Comparison of ENCODE assay signal across 9 cellular contexts in genomic region chr7:156612930-156613329, GRCh38. TPM values are rescaled to one million over a fixed set of nuclear protein-coding genes. Genes with fewer than 3 reads are reported as not detected.
A peak's percentile ranks its signal among the peaks of the same experiment; 100 is the strongest.
DNase-seq lines count a peak whose midpoint lies in the region; ATAC-seq and TF ChIP-seq lines count a peak whose summit lies in the region.
"Had no signal": no experiment of that assay in that cellular context is flagged by ENCODE, and none has a peak within 500 bp of the region (broad histone marks: within the 10 kb centered on the region; RNA-seq: fewer than 3 reads in every experiment).

No MANE protein-coding gene starts in this region.

- peak overlapping the region; percentile 69 for H3K27ac Mint-ChIP-seq in activated naive CD8-positive, alpha-beta T cell treated with anti-CD3 and anti-CD28 coated beads, Interleukin-2, amount 10 ng/mL, durations not matched to agents 7 days and 5 days
- H3K27ac Mint-ChIP-seq in WTC11: no peak overlapping the region; the same call in 1 of the 2 replicates

- CTCF ChIA-PET in WTC11 (lab: Charles Lee): interaction anchor here (1.3 kb wide), 1 partner anchor 53 kb away, joined by 3 read pairs; no protein-coding TSS in a partner anchor

- H3K36me3 Mint-ChIP-seq in activated naive CD8-positive, alpha-beta T cell treated with anti-CD3 and anti-CD28 coated beads, Interleukin-2, amount 10 ng/mL, durations not matched to agents 7 days and 5 days: peaks cover 3% of the 10 kb centered on the region
- H3K36me3 Mint-ChIP-seq in WTC11: no peaks in the 10 kb centered on the region

- ATAC-seq in HG02623 (IDR thresholded peaks at IDR 0.05; ENCODE audit: unreplicated experiment) (peak; percentile 53), WTC11 (no peak)
- ATAC-seq in activated naive CD8-positive, alpha-beta T cell treated with anti-CD3 and anti-CD28 coated beads, Interleukin-2, amount 10 ng/mL, durations not matched to agents 7 days and 5 days (ENCODE audit: low read depth): peak; percentile 99
- ATAC-seq: sciatic nerve had no signal

- POLR2A ChIA-PET in activated naive CD8-positive, alpha-beta T cell treated with anti-CD3 and anti-CD28 coated beads, Interleukin-2, amount 10 ng/mL, durations not matched to agents 7 days and 5 days (lab: Charles Lee): interaction anchor here (2.5 kb wide), 1 partner anchor 28 kb away, joined by 12 read pairs; the partner anchor contains the start of gene RNF32
- POLR2A ChIA-PET in WTC11 (lab: Charles Lee): no interaction called here

- peaks cover 33% of the 10 kb centered on the region for H3K4me1 Mint-ChIP-seq in activated naive CD8-positive, alpha-beta T cell treated with anti-CD3 and anti-CD28 coated beads, Interleukin-2, amount 10 ng/mL, durations not matched to agents 7 days and 5 days
- peaks cover 20% of the 10 kb centered on the region for H3K4me1 Mint-ChIP-seq in WTC11

- no peaks in the 10 kb centered on the region for H3K9me3 Mint-ChIP-seq in activated naive CD8-positive, alpha-beta T cell treated with anti-CD3 and anti-CD28 coated beads, Interleukin-2, amount 10 ng/mL, durations not matched to agents 7 days and 5 days
- H3K9me3 Mint-ChIP-seq in WTC11: no peaks in the 10 kb centered on the region

- peak; percentile 76 for DNase-seq in activated naive CD8-positive, alpha-beta T cell treated with anti-CD3 and anti-CD28 coated beads, Interleukin-2, amount 10 ng/mL, durations not matched to agents 7 days and 5 days
- peak; percentile 83 for DNase-seq in stimulated activated CD8-positive, alpha-beta memory T cell treated with anti-CD3 and anti-CD28 coated beads, Interleukin-4, amount 100 ng/mL, for 48 hours
- DNase-seq in NCI-H1092 treated with DMSO at 0.1 percent for 48 hours (lab: John Stamatoyannopoulos, UW) (no peak), DMS153 (lab: John Stamatoyannopoulos, UW) (no peak), WTC11 (ENCODE audit: low spot score) (no peak), foreskin melanocyte (no peak)

- peaks cover 70% of the 10 kb centered on the region for H3K27me3 Mint-ChIP-seq in activated naive CD8-positive, alpha-beta T cell treated with anti-CD3 and anti-CD28 coated beads, Interleukin-2, amount 10 ng/mL, durations not matched to agents 7 days and 5 days
- H3K27me3 Mint-ChIP-seq in WTC11 (ENCODE audit: low read depth): peaks cover 23% of the 10 kb centered on the region

- TF ChIP-seq CTCF in VCaP (conservative IDR thresholded peaks at IDR 0.05): no peak
- no peak for TF ChIP-seq CTCF in WTC11 (IDR thresholded peaks at IDR 0.05)

- peak overlapping the region; percentile 87 for H3K27ac ChIP-seq in VCaP

- peak overlapping the region; percentile 49 for H3K4me3 Mint-ChIP-seq in activated naive CD8-positive, alpha-beta T cell treated with anti-CD3 and anti-CD28 coated beads, Interleukin-2, amount 10 ng/mL, durations not matched to agents 7 days and 5 days
- no peak overlapping the region for H3K4me3 Mint-ChIP-seq in WTC11

TF ChIP-seq in WTC11, 78 proteins besides CTCF, POLR2A, EP300 and RAD21 (continues in another document):
- TF ChIP-seq GABPB1 (CRISPR knock-in tag; IDR thresholded peaks at IDR 0.05) (no peak), CREB1 (CRISPR knock-in tag; IDR thresholded peaks at IDR 0.05) (no peak), ERG (CRISPR knock-in tag; IDR thresholded peaks at IDR 0.05) (no peak), ZMAT4 (CRISPR knock-in tag; IDR thresholded peaks at IDR 0.05) (no peak), SOX15 (CRISPR knock-in tag; IDR thresholded peaks at IDR 0.05) (no peak), MLX (CRISPR knock-in tag; IDR thresholded peaks at IDR 0.05) (no peak), ZNF281 (CRISPR knock-in tag; IDR thresholded peaks at IDR 0.05) (no peak), FOXK1 (CRISPR knock-in tag; IDR thresholded peaks at IDR 0.05) (no peak), SP1 (CRISPR knock-in tag; conservative IDR thresholded peaks at IDR 0.05) (no peak), ZNF219 (CRISPR knock-in tag; IDR thresholded peaks at IDR 0.05; ENCODE audit: borderline replicate concordance) (no peak)
- TF ChIP-seq, protein P1, sequence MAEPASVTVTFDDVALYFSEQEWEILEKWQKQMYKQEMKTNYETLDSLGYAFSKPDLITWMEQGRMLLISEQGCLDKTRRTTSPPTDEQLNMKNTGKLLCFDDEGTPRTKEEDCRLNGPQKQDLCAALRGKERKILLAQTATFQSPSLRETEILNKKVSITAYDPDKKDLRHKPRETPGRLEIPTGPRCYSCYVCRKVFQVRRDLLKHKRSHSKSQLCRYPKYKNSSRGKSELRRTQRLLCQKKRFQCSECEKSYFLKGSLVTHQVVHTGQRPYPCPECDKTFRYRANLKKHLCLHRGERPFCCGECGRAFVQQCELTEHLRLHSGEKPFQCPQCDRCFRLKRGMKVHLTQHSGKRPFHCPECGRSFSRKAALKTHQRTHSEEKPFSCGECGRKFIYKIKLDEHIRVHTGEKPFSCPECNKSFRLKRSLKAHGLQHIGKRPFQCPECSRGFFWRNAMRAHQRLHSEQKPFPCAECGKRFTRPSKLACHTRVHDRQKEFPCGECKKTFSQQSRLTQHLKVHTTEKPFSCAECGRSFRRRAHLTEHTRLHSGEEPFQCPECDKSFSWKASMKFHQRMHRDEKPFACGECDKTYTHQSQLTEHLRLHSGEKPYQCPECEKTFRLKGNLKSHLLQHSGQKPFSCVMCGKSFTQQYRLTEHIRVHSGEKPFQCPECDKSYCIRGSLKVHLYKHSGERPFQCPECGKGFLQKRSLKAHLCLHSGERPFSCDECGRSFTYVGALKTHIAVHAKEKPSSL (CRISPR knock-in tag; conservative IDR thresholded peaks at IDR 0.05): no peak

RNA-seq across cellular contexts. Expression of gene RNF32, which starts 27.6 kb away (rescaled TPM):
- total RNA-seq in activated naive CD8-positive, alpha-beta T cell treated with anti-CD3 and anti-CD28 coated beads, Interleukin-2, amount 10 ng/mL, durations not matched to agents 7 days and 5 days: 1 to 10 TPM in 1 of 2 experiments, under 1 TPM in 1; 0.97 to 2.2 TPM
- total RNA-seq in WTC11 (2021): 0.55 to 1.3 TPM (median 0.61 TPM) in 3 replicates

Comparison
In these comparisons a context has a peak if more than half of its experiments do, and no peak if none do; other contexts are left out.
1. DNase-seq: peak in activated naive CD8-positive, alpha-beta T cell treated with anti-CD3 and anti-CD28 coated beads, Interleukin-2, amount 10 ng/mL, durations not matched to agents 7 days and 5 days (single experiment) and stimulated activated CD8-positive, alpha-beta memory T cell treated with anti-CD3 and anti-CD28 coated beads, Interleukin-4, amount 100 ng/mL, for 48 hours (single experiment); none in NCI-H1092 treated with DMSO at 0.1 percent for 48 hours (single experiment), DMS153 (single experiment), WTC11 (single experiment) and foreskin melanocyte (single experiment).